In the genomic region with DNA sequence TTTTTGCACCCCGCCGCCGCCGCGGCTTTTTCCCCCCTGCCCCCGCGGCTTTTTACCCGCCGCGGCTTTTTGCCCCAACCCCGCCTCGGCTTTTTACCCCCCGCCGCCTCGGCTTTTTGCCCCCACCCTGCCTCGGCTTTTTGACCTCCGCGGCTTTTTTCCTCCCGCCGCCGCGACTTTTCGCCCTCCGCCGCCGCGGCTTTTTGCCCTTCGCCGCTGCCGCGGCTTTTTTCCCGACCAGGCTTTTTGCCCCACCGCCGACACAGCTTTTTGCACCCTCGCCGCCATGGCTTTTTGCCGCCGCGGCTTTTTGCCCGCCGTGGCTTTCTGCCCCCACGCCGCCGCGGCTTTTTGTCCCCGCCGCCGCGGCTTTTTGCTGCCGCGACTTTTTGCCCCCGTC, we compare ENCODE assay signal across 9 cellular contexts.
DNase-seq lines count a peak whose midpoint lies in the region; ATAC-seq, FAIRE-seq and TF ChIP-seq lines count a peak whose summit lies in the region.
"Had no signal": no experiment of that assay in that cellular context is flagged by ENCODE, and none has a peak within 500 bp of the region (broad histone marks: within the 10 kb centered on the region; RNA-seq: fewer than 3 reads in every experiment).

No MANE protein-coding gene starts in this region.

- TF ChIP-seq RAD21 in IMR-90 (IDR thresholded peaks at IDR 0.05; ENCODE audit: low read length), result no peak

- H3K9me1 ChIP-seq in IMR-90 (ENCODE audit: insufficient read depth, low read length), result no peaks in the 10 kb centered on the region

- peak overlapping the region; percentile 32 to 72 (median 59); a peak in 18 of 22 replicates for H3K9ac ChIP-seq in BLaER1 treated with 17β-estradiol and CSF1 and Interleukin-3, amounts not matched to agents 10 nM and 100 nM
- no peak overlapping the region for H3K9ac ChIP-seq in IMR-90 (ENCODE audit: low read depth, low read length)

- dilution Hi-C loops in IMR-90 (cut with HindIII; ENCODE audit: low sequenced_read_pairs, unreplicated experiment), result no loop called here

- DNase-seq in IMR-90, result no peak
- no peak for DNase-seq in brain microvascular endothelial cell
- no peak for DNase-seq in osteoblast (ENCODE audit: insufficient read length, low spot score, missing footprints)
- no peak for DNase-seq in GM12892 (ENCODE audit: insufficient read length)

- BruUV-seq in IMR-90 (replicated peaks; lab: Mats Ljungman, UMichigan), result no TSS peak

- no peak overlapping the region for H3K56ac ChIP-seq in IMR-90 (ENCODE audit: extremely low read depth, insufficient read depth, low read length)

- peaks cover 4% of the 10 kb centered on the region for H3K27me3 Mint-ChIP-seq in activated T-helper 17 cell treated with anti-CD3 and anti-CD28 coated beads, Interleukin-2, amount 50 U/mL, for 72 hours

- no peak for TF ChIP-seq CTCF in IMR-90 (conservative IDR thresholded peaks at IDR 0.05; ENCODE audit: low read depth, low read length)
- TF ChIP-seq CTCF in brain microvascular endothelial cell (IDR thresholded peaks at IDR 0.05; ENCODE audit: low read depth, low read length, missing control alignments), result no peak
- TF ChIP-seq CTCF in osteoblast (IDR thresholded peaks at IDR 0.05; ENCODE audit: extremely low read depth, low read depth, low read length), result no peak

- H3K79me2 ChIP-seq in osteoblast (ENCODE audit: insufficient read depth, low read length), result no peaks in the 10 kb centered on the region

- H4K5ac ChIP-seq in IMR-90 (ENCODE audit: low read depth, low read length), result no peak overlapping the region

- intact Hi-C loops in IMR-90 (cut with micrococcal nuclease), result no loop called here

- ATAC-seq in IMR-90 (ENCODE audit: low read depth), result no peak
- no peak for ATAC-seq in HG03095 (IDR thresholded peaks at IDR 0.05; ENCODE audit: unreplicated experiment)
- no peak for ATAC-seq in GM18520 (IDR thresholded peaks at IDR 0.05; ENCODE audit: unreplicated experiment)
- ATAC-seq in activated T-helper 17 cell treated with anti-CD3 and anti-CD28 coated beads, Interleukin-2, amount 50 U/mL, for 72 hours (replicated peaks), result no peak

- H3K27me3 ChIP-seq in BLaER1 treated with 17β-estradiol and CSF1 and Interleukin-3, amounts not matched to agents 10 nM and 100 nM, result peaks cover 19 to 48% (median 42%) of the 10 kb centered on the region in 11 experiments
- H3K27me3 ChIP-seq in IMR-90 (ENCODE audit: control insufficient read depth, insufficient read depth, low read length), result peaks cover 2% of the 10 kb centered on the region; the same call in 1 of the 2 replicates
- no peaks in the 10 kb centered on the region for H3K27me3 ChIP-seq in brain microvascular endothelial cell (replicated peaks)
- H3K27me3 ChIP-seq in osteoblast (ENCODE audit: insufficient read depth, low read length), result no peaks in the 10 kb centered on the region

- TF ChIP-seq POLR2A in IMR-90 (IDR thresholded peaks at IDR 0.05; ENCODE audit: low read depth, low read length) (no peak), GM12892 (IDR thresholded peaks at IDR 0.05; ENCODE audit: low read depth, low read length) (no peak)

- no peaks in the 10 kb centered on the region for H3K4me1 Mint-ChIP-seq in activated T-helper 17 cell treated with anti-CD3 and anti-CD28 coated beads, Interleukin-2, amount 50 U/mL, for 72 hours

- no peak overlapping the region for H2BK20ac ChIP-seq in IMR-90 (ENCODE audit: low read depth, low read length)

- POLR2A ChIA-PET in IMR-90 (lab: Charles Lee; ENCODE audit: unreplicated experiment), result no interaction called here

- no peaks in the 10 kb centered on the region for H4K20me1 ChIP-seq in BLaER1 treated with 17β-estradiol and CSF1 and Interleukin-3, amounts not matched to agents 10 nM and 100 nM
- H4K20me1 ChIP-seq in IMR-90 (ENCODE audit: insufficient read depth, low read length) (no peaks in the 10 kb centered on the region), osteoblast (ENCODE audit: insufficient read depth, low read length) (no peaks in the 10 kb centered on the region)

- H4K91ac ChIP-seq in IMR-90 (ENCODE audit: insufficient read depth, low read depth, low read length), result no peak overlapping the region

- H2AK5ac ChIP-seq in IMR-90 (ENCODE audit: low read depth, low read length), result no peak overlapping the region

- peak overlapping the region; percentile 75 to 95 (median 88) for H3K4me2 ChIP-seq in BLaER1 treated with 17β-estradiol and CSF1 and Interleukin-3, amounts not matched to agents 10 nM and 100 nM
- H3K4me2 ChIP-seq in IMR-90 (ENCODE audit: low read depth, low read length) (no peak overlapping the region; the same call in 1 of the 2 replicates), osteoblast (ENCODE audit: insufficient read depth, low read length) (peak overlapping the region; percentile 60)

- H2BK15ac ChIP-seq in IMR-90 (ENCODE audit: low read depth, low read length), result no peak overlapping the region

- no peak overlapping the region for H2BK120ac ChIP-seq in IMR-90 (ENCODE audit: low read depth, low read length)

- H3K23ac ChIP-seq in IMR-90 (ENCODE audit: low read depth, low read length), result no peak overlapping the region

- no peak overlapping the region for H3K4me3 Mint-ChIP-seq in activated T-helper 17 cell treated with anti-CD3 and anti-CD28 coated beads, Interleukin-2, amount 50 U/mL, for 72 hours

- no peaks in the 10 kb centered on the region for H3K36me3 ChIP-seq in BLaER1 treated with 17β-estradiol and CSF1 and Interleukin-3, amounts not matched to agents 10 nM and 100 nM
- H3K36me3 ChIP-seq in IMR-90 (ENCODE audit: control insufficient read depth, insufficient read depth, low read length) (no peaks in the 10 kb centered on the region), brain microvascular endothelial cell (replicated peaks) (no peaks in the 10 kb centered on the region), osteoblast (ENCODE audit: insufficient read depth, low read length) (no peaks in the 10 kb centered on the region)

- H2AFZ ChIP-seq in IMR-90 (replicated peaks; ENCODE audit: low read length, poor library complexity) (no peak overlapping the region), osteoblast (ENCODE audit: low read length) (no peak overlapping the region)

- H3K79me1 ChIP-seq in IMR-90 (ENCODE audit: low read depth in 1 of 2, low read length in 2 of 2), result no peaks in the 10 kb centered on the region

- no peak overlapping the region for H3K18ac ChIP-seq in IMR-90 (ENCODE audit: low read depth, low read length)

- H2BK5ac ChIP-seq in IMR-90 (ENCODE audit: low read depth, low read length, poor library complexity, severe bottlenecking), result no peak overlapping the region

- no peak overlapping the region for H3K27ac ChIP-seq in BLaER1 treated with 17β-estradiol and CSF1 and Interleukin-3, amounts not matched to agents 10 nM and 100 nM
- H3K27ac ChIP-seq in IMR-90 (ENCODE audit: insufficient read depth, low read length) (no peak overlapping the region), brain microvascular endothelial cell (no peak overlapping the region), osteoblast (ENCODE audit: low read depth, low read length) (no peak overlapping the region)

- no peak overlapping the region for H3K14ac ChIP-seq in IMR-90 (replicated peaks; ENCODE audit: low read depth, low read length)

- in situ Hi-C loops in IMR-90 (cut with MboI; ENCODE audit: low sequenced_read_pairs) (no loop called here), brain microvascular endothelial cell (cut with HindIII; ENCODE audit: low pct_ligation_motif_present, low sequenced_read_pairs) (no loop called here)

- H3K4me1 ChIP-seq in BLaER1 treated with 17β-estradiol and CSF1 and Interleukin-3, amounts not matched to agents 10 nM and 100 nM, result no peaks in the 10 kb centered on the region
- no peaks in the 10 kb centered on the region for H3K4me1 ChIP-seq in IMR-90 (ENCODE audit: control insufficient read depth, insufficient read depth, low read length)
- no peaks in the 10 kb centered on the region for H3K4me1 ChIP-seq in osteoblast (ENCODE audit: insufficient read depth, low read length)

- CTCF ChIA-PET in IMR-90 (lab: Yijun Ruan, JAX), result no interaction called here

- FAIRE-seq in GM12892 (lab: Jason Lieb, UNC), result no peak

- H3K9me3 Mint-ChIP-seq in activated T-helper 17 cell treated with anti-CD3 and anti-CD28 coated beads, Interleukin-2, amount 50 U/mL, for 72 hours, result no peaks in the 10 kb centered on the region

- WGBS in IMR-90 (ENCODE audit: extremely low coverage in 2 of 2, insufficient read length in 1 of 2), 2 experiments, result 2% methylated on average over 16 of the region's 52 CpGs; no CpG with 5 or more reads in 1 of the 2 experiments

- H3K4me3 ChIP-seq in BLaER1 treated with 17β-estradiol and CSF1 and Interleukin-3, amounts not matched to agents 10 nM and 100 nM, result peak overlapping the region; percentile 59 to 76 (median 67)
- H3K4me3 ChIP-seq in IMR-90 (ENCODE audit: insufficient read depth, low read depth, low read length), result peak overlapping the region; percentile 29
- H3K4me3 ChIP-seq in brain microvascular endothelial cell (ENCODE audit: low read depth, low read length), result peak overlapping the region; percentile 9
- H3K4me3 ChIP-seq in osteoblast (ENCODE audit: insufficient read depth, low read length), result peak overlapping the region; percentile 67
- H3K4me3 ChIP-seq: lung had no signal

- no peak overlapping the region for H4K8ac ChIP-seq in IMR-90 (ENCODE audit: low read depth in 2 of 2, low read length in 2 of 2)

- H2AK9ac ChIP-seq in IMR-90 (replicated peaks; ENCODE audit: low read depth, low read length, poor library complexity), result no peak overlapping the region

- H3K9me3 ChIP-seq in BLaER1 treated with 17β-estradiol and CSF1 and Interleukin-3, amounts not matched to agents 10 nM and 100 nM (replicated peaks in 1 of 11), result no peaks in the 10 kb centered on the region
- H3K9me3 ChIP-seq in IMR-90 (ENCODE audit: control insufficient read depth, insufficient read depth, low read length) (no peaks in the 10 kb centered on the region), osteoblast (ENCODE audit: low read depth, low read length) (no peaks in the 10 kb centered on the region)

- H3K4ac ChIP-seq in IMR-90 (ENCODE audit: low read depth, low read length), result no peak overlapping the region

- no peak overlapping the region for H3K27ac Mint-ChIP-seq in activated T-helper 17 cell treated with anti-CD3 and anti-CD28 coated beads, Interleukin-2, amount 50 U/mL, for 72 hours

- no peaks in the 10 kb centered on the region for H3K36me3 Mint-ChIP-seq in activated T-helper 17 cell treated with anti-CD3 and anti-CD28 coated beads, Interleukin-2, amount 50 U/mL, for 72 hours (ENCODE audit: low read depth)

TF ChIP-seq in IMR-90, 13 proteins besides CTCF, POLR2A, EP300 and RAD21 (continues in another document):
- TF ChIP-seq SMC3 (IDR thresholded peaks at IDR 0.05; ENCODE audit: low read depth, low read length) (no peak), MAFK (IDR thresholded peaks at IDR 0.05; ENCODE audit: low read depth, low read length) (no peak), BHLHE40 (IDR thresholded peaks at IDR 0.05; ENCODE audit: low read depth, low read length) (no peak)
- TF ChIP-seq, protein P1, sequence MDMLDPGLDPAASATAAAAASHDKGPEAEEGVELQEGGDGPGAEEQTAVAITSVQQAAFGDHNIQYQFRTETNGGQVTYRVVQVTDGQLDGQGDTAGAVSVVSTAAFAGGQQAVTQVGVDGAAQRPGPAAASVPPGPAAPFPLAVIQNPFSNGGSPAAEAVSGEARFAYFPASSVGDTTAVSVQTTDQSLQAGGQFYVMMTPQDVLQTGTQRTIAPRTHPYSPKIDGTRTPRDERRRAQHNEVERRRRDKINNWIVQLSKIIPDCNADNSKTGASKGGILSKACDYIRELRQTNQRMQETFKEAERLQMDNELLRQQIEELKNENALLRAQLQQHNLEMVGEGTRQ (IDR thresholded peaks at IDR 0.05; ENCODE audit: low read depth, low read length), result no peak

Comparison
In these comparisons a context has a peak if more than half of its experiments do, and no peak if none do; other contexts are left out.
1. H3K4me3 ChIP-seq: peak in every context shown above with its lines; median percentile 67 in BLaER1 treated with 17β-estradiol and CSF1 and Interleukin-3, amounts not matched to agents 10 nM and 100 nM; 67 in osteoblast; 29 in IMR-90; 9 in brain microvascular endothelial cell.